ENCODE assay signal across 9 cellular contexts in the genomic region with DNA sequence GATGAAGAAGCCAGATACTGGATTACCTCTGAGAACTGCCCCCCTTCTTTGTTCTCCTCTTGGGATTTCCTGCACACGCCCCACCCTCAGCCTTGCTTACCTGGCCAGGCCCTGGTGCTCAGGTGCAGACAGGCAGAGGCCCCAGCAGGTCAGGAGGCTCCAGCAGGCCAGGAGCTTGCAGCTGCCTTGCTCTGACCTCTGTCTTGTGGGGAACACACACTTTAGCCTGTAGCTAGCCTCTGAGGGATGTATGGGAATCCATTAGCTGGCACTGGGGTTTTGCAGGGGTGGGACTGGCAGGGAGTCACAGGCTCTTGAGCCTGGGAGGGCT. TPM values are rescaled to one million over a fixed set of nuclear protein-coding genes. Genes with fewer than 3 reads are reported as not detected.
DNase-seq lines count a peak whose midpoint lies in the region; ATAC-seq and TF ChIP-seq lines count a peak whose summit lies in the region.
"Had no signal": no experiment of that assay in that cellular context is flagged by ENCODE, and none has a peak within 500 bp of the region (broad histone marks: within the 10 kb centered on the region; RNA-seq: fewer than 3 reads in every experiment).

No MANE protein-coding gene starts in this region.

- in situ Hi-C loops in Panc1 (cut with HindIII; ENCODE audit: low pct_unique_long_range_greater_than_20kb, low sequenced_read_pairs), result no loop called here

- H3K9me2 ChIP-seq in hepatocyte (replicated peaks; ENCODE audit: insufficient read depth), result no peaks in the 10 kb centered on the region

- no TSS peak for BruUV-seq in Panc1 (replicated peaks; lab: Mats Ljungman, UMichigan)

- WGBS in hepatocyte (ENCODE audit: low lambda C conversion rate, missing lambda C conversion rate), result 17% methylated on average over 1 of the region's 1 CpG

- H3K4me1 ChIP-seq in Panc1 (ENCODE audit: control insufficient read depth, insufficient read depth, low read length) (peaks cover 63% of the 10 kb centered on the region), hepatocyte (ENCODE audit: insufficient read depth) (peaks cover 40% of the 10 kb centered on the region)

- intact Hi-C loops in Panc1 (cut with micrococcal nuclease; ENCODE audit: unreplicated experiment), result loop anchor here (5.0 kb wide), 1 partner anchor 148 kb away; no protein-coding TSS in a partner anchor

- TF ChIP-seq CTCF in Panc1 (IDR thresholded peaks at IDR 0.05) (no peak), hepatocyte (IDR thresholded peaks at IDR 0.05; ENCODE audit: poor library complexity) (no peak)

- CTCF ChIA-PET in Panc1 (lab: Charles Lee), result interaction anchor here (0.6 to 0.7 kb wide), 2 partner anchors 154 to 238 kb away, joined by 3 to 8 read pairs; no protein-coding TSS in a partner anchor

- H3K4me3 ChIP-seq in H7 (ENCODE audit: insufficient read depth, low read depth, low read length), result peak overlapping the region; percentile 85
- peak overlapping the region; percentile 91 to 97 for H3K4me3 ChIP-seq in Panc1 (ENCODE audit: low read depth in 2 of 2, low read length in 2 of 2)
- H3K4me3 ChIP-seq in hepatocyte, result peak overlapping the region; percentile 91
- peak overlapping the region; percentile 66 for H3K4me3 ChIP-seq in skeletal muscle cell (ENCODE audit: low read depth, low read length)

- H3K36me3 ChIP-seq in H7 (replicated peaks; ENCODE audit: control insufficient read depth, insufficient read depth, low read length), result no peaks in the 10 kb centered on the region; the same call in 1 of the 2 replicates
- H3K36me3 ChIP-seq in Panc1 (ENCODE audit: control insufficient read depth, insufficient read depth, low read length), result no peaks in the 10 kb centered on the region
- H3K36me3 ChIP-seq in hepatocyte (replicated peaks; ENCODE audit: insufficient read depth, low read depth), result no peaks in the 10 kb centered on the region

- no peak overlapping the region for H2AFZ ChIP-seq in hepatocyte

- POLR2A ChIA-PET in Panc1 (lab: Charles Lee), result interaction anchor here (0.6 kb wide), 2 partner anchors 11 to 55 kb away, joined by 3 to 5 read pairs; no protein-coding TSS in a partner anchor

- no peak for DNase-seq in H7
- DNase-seq in Panc1 (ENCODE audit: low read depth, low spot score), result no peak
- peak; percentile 54 for DNase-seq in hepatocyte (ENCODE audit: low spot score)
- no peak for DNase-seq in skeletal muscle cell (ENCODE audit: low read depth)
- no peak for DNase-seq in NK-92 treated with Interleukin-12 subunit alpha and Interleukin-12 subunit beta, amount 100 ng/mL, for 24 hours (lab: John Stamatoyannopoulos, UW)
- no peak for DNase-seq in LoVo (ENCODE audit: low spot score)
- no peak for DNase-seq in stimulated activated CD8-positive, alpha-beta memory T cell treated with anti-CD3 and anti-CD28 coated beads, Interleukin-4, amount 100 ng/mL, for 48 hours
- DNase-seq in stimulated activated CD4-positive, alpha-beta T cell treated with anti-CD3 and anti-CD28 coated beads, Interleukin-12 subunit alpha, Interleukin-12 subunit beta, amount 100 ng/mL, for 4 hours, result no peak
- DNase-seq: activated CD4-positive, alpha-beta T cell treated with anti-CD3 and anti-CD28 coated beads for 4 hours had no signal

- H3K27ac ChIP-seq in Panc1 (ENCODE audit: low read length) (peak overlapping the region; percentile 94), hepatocyte (peak overlapping the region; percentile 88)

- H4K20me1 ChIP-seq in hepatocyte (ENCODE audit: insufficient read depth, poor library complexity, severe bottlenecking), result peaks cover 54% of the 10 kb centered on the region

- no peak for ATAC-seq in Panc1

- peaks cover 21% of the 10 kb centered on the region; the same call in 1 of the 2 replicates for H3K27me3 ChIP-seq in H7 (ENCODE audit: control insufficient read depth, insufficient read depth, low read length)
- H3K27me3 ChIP-seq in Panc1 (ENCODE audit: control insufficient read depth, insufficient read depth, low read length), result no peaks in the 10 kb centered on the region
- H3K27me3 ChIP-seq in hepatocyte, result no peaks in the 10 kb centered on the region

- peaks cover 72% of the 10 kb centered on the region for H3K79me2 ChIP-seq in hepatocyte

- H3K9me3 ChIP-seq in Panc1 (ENCODE audit: control insufficient read depth, insufficient read depth, low read depth, low read length) (no peaks in the 10 kb centered on the region), hepatocyte (ENCODE audit: low read depth) (no peaks in the 10 kb centered on the region)

- H3K4me2 ChIP-seq in hepatocyte, result peak overlapping the region; percentile 85

RNA-seq across cellular contexts. Expression of a gene that starts 2.7 kb away (rescaled TPM):
- 24.8 and 25.4 TPM in 2 replicates for total RNA-seq in H7 (2014; rRNA removed; shearing (Covaris generic))
- total RNA-seq in Panc1 (2021; ENCODE audit: unreplicated experiment), result 45.9 TPM
- polyA plus RNA-seq in Panc1 (2012; ENCODE audit: insufficient read length), result 52.1 TPM
- total RNA-seq in hepatocyte, result 26.4 and 35.4 TPM in 2 replicates
- 24.2 and 26.6 TPM in 2 replicates for polyA plus RNA-seq in hepatocyte
